ENCODE assay signal across 1 cellular context in genomic region chr6:6583836-6584235, GRCh38.
TF ChIP-seq lines count a peak whose summit lies in the region.

No MANE protein-coding gene starts in this region.

TF ChIP-seq in GM12878, 131 proteins besides CTCF, POLR2A, EP300 and RAD21 (continued from another document):
- TF ChIP-seq PBX3 (IDR thresholded peaks at IDR 0.05; ENCODE audit: insufficient replicate concordance, low read depth, low read length): peak; percentile 29
- TF ChIP-seq WRNIP1 (IDR thresholded peaks at IDR 0.05; ENCODE audit: borderline replicate concordance, low read depth, low read length): peak; percentile 98; the same call in 1 of the 2 replicates
- TF ChIP-seq RELB (IDR thresholded peaks at IDR 0.05; ENCODE audit: low read depth): peak; percentile 71
- TF ChIP-seq EGR1 (IDR thresholded peaks at IDR 0.05; ENCODE audit: borderline replicate concordance in 1 of 2, low read depth in 2 of 2, low read length in 2 of 2): peak in 1 of 2 experiments; percentile 40; a peak in 1 of 3 replicates
- TF ChIP-seq HCFC1 (IDR thresholded peaks at IDR 0.05; ENCODE audit: low read length): peak; percentile 74
- peak; percentile 57; the same call in 1 of the 2 replicates for TF ChIP-seq SMARCA5 (IDR thresholded peaks at IDR 0.05)
- TF ChIP-seq LARP7 (IDR thresholded peaks at IDR 0.05): peak; percentile 45; the same call in 1 of the 2 replicates
- peak; percentile 41; the same call in 1 of the 2 replicates for TF ChIP-seq POLR2AphosphoS5 (IDR thresholded peaks at IDR 0.05; ENCODE audit: low read length)
- TF ChIP-seq ZZZ3 (IDR thresholded peaks at IDR 0.05; ENCODE audit: control insufficient read depth, insufficient read length, low read depth): no peak
- TF ChIP-seq IKZF2 (IDR thresholded peaks at IDR 0.05): 0 out of 4 replicates have a peak, but pooled peaks have one; percentile 32 to 46
- TF ChIP-seq MXI1 (IDR thresholded peaks at IDR 0.05; ENCODE audit: low read depth, low read length): peak; percentile 72; the same call in 1 of the 2 replicates
- TF ChIP-seq CREM (IDR thresholded peaks at IDR 0.05; ENCODE audit: low read depth): peak; percentile 76
- TF ChIP-seq, protein P1, sequence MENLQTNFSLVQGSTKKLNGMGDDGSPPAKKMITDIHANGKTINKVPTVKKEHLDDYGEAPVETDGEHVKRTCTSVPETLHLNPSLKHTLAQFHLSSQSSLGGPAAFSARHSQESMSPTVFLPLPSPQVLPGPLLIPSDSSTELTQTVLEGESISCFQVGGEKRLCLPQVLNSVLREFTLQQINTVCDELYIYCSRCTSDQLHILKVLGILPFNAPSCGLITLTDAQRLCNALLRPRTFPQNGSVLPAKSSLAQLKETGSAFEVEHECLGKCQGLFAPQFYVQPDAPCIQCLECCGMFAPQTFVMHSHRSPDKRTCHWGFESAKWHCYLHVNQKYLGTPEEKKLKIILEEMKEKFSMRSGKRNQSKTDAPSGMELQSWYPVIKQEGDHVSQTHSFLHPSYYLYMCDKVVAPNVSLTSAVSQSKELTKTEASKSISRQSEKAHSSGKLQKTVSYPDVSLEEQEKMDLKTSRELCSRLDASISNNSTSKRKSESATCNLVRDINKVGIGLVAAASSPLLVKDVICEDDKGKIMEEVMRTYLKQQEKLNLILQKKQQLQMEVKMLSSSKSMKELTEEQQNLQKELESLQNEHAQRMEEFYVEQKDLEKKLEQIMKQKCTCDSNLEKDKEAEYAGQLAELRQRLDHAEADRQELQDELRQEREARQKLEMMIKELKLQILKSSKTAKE (IDR thresholded peaks at IDR 0.05; ENCODE audit: low read depth, poor library complexity, severe bottlenecking): peak; percentile 28
TF ChIP-seq in GM12878: peak in this region for 29.
